7 cellular contexts compared by ENCODE assay signal in genomic region chr9:63823375-63824201, GRCh38.
A peak's percentile ranks its signal among the peaks of the same experiment; 100 is the strongest.
DNase-seq lines count a peak whose midpoint lies in the region; ATAC-seq, FAIRE-seq and TF ChIP-seq lines count a peak whose summit lies in the region.
"Not testable (repeated sequence)": the region's sequence is repeated elsewhere in the genome, so short reads cannot be mapped to it uniquely, and the experiment has no call there.

No MANE protein-coding gene starts in this region.

- H3K27me3 Mint-ChIP-seq in glutamatergic neuron (ENCODE audit: unreplicated experiment) = peaks cover 10% of the 10 kb centered on the region

- not testable (repeated sequence) for H2BK5ac ChIP-seq in trophoblast cell (ENCODE audit: low read depth, low read length, poor library complexity)

- H3K79me1 ChIP-seq in trophoblast cell (ENCODE audit: low read length) = not testable (repeated sequence)

- not testable (repeated sequence) for H4K91ac ChIP-seq in trophoblast cell (ENCODE audit: low read depth, low read length)

- WGBS in trophoblast cell (ENCODE audit: extremely low coverage, insufficient coverage, insufficient read length) = 100% methylated on average over 2 of the region's 8 CpGs

- DNase-seq in GM03348 (ENCODE audit: low spot score) (peak; percentile 16), bronchial epithelial cell (ENCODE audit: low read depth) (peak; percentile 28)
- not testable (repeated sequence) for DNase-seq in glutamatergic neuron, left lung, trophoblast cell

- H2AK5ac ChIP-seq in trophoblast cell (ENCODE audit: low read length) = not testable (repeated sequence)

- not testable (repeated sequence) for TF ChIP-seq CTCF in bronchial epithelial cell (IDR thresholded peaks at IDR 0.05; ENCODE audit: insufficient read depth, low read length, severe bottlenecking); glutamatergic neuron (IDR thresholded peaks at IDR 0.05; ENCODE audit: partially characterized antibody, unreplicated experiment); left lung (IDR thresholded peaks at IDR 0.05)

- FAIRE-seq in bronchial epithelial cell (lab: Jason Lieb, UNC) = peak; percentile 52

- H3K79me2 ChIP-seq in trophoblast cell (ENCODE audit: control insufficient read depth, insufficient read depth, low read length, poor library complexity) = not testable (repeated sequence)

- H3K36me3 ChIP-seq in bronchial epithelial cell (ENCODE audit: control insufficient read depth, insufficient read depth, low read length); left lung; trophoblast cell (ENCODE audit: control insufficient read depth in 1 of 2, insufficient read depth in 2 of 2, low read length in 2 of 2): not testable (repeated sequence)

- not testable (repeated sequence) for H2AFZ ChIP-seq in trophoblast cell (ENCODE audit: insufficient read depth, low read length, poor library complexity)

- H3K14ac ChIP-seq in trophoblast cell (ENCODE audit: low read length) = not testable (repeated sequence)

- H2BK12ac ChIP-seq in trophoblast cell (ENCODE audit: low read length) = not testable (repeated sequence)

- H3K4me1 Mint-ChIP-seq in glutamatergic neuron (ENCODE audit: low read depth, unreplicated experiment) = not testable (repeated sequence)

- not testable (repeated sequence) for H3K9me3 ChIP-seq in left lung
- H3K9me3 ChIP-seq in trophoblast cell (ENCODE audit: insufficient read depth, low read depth, low read length) = peaks cover 11% of the 10 kb centered on the region

- intact Hi-C loops in left lung (cut with DNase I) = not testable (repeated sequence)

- H3K27ac ChIP-seq in left lung; trophoblast cell (ENCODE audit: low read depth, low read length): not testable (repeated sequence)

- H3K4me3 ChIP-seq in bronchial epithelial cell (ENCODE audit: low read depth, low read length); left lung: not testable (repeated sequence)
- peak overlapping the region; percentile 62 for H3K4me3 ChIP-seq in trophoblast cell (ENCODE audit: low read depth, low read length)

- H3K4me2 ChIP-seq in trophoblast cell (ENCODE audit: low read length) = not testable (repeated sequence)

- not testable (repeated sequence) for H2BK120ac ChIP-seq in trophoblast cell (ENCODE audit: insufficient read depth, low read length, poor library complexity)

- peaks cover 16% of the 10 kb centered on the region for H3K9me3 Mint-ChIP-seq in glutamatergic neuron (ENCODE audit: unreplicated experiment)

- peak overlapping the region; percentile 7 for H3K9ac ChIP-seq in trophoblast cell (ENCODE audit: low read length)

- not testable (repeated sequence) for H4K8ac ChIP-seq in trophoblast cell (ENCODE audit: low read depth, low read length)

- H3K4ac ChIP-seq in trophoblast cell (ENCODE audit: low read depth, low read length) = not testable (repeated sequence)

- ATAC-seq in HG02798 (IDR thresholded peaks at IDR 0.05; ENCODE audit: poor library complexity, unreplicated experiment) = peak; percentile 36
- peak; percentile 62 for ATAC-seq in SK-N-SH treated with all-trans-retinoic acid at 6 μM for 48 hours
- peak; percentile 83 for ATAC-seq in left lung

- H3K18ac ChIP-seq in trophoblast cell (ENCODE audit: low read length) = not testable (repeated sequence)

- H4K12ac ChIP-seq in trophoblast cell (ENCODE audit: low read depth, low read length) = not testable (repeated sequence)

- H3K27me3 ChIP-seq in bronchial epithelial cell (ENCODE audit: control insufficient read depth, insufficient read depth, low read length); left lung; trophoblast cell (ENCODE audit: insufficient read depth, low read length): not testable (repeated sequence)

- H3K4me1 ChIP-seq in left lung; trophoblast cell (ENCODE audit: control insufficient read depth in 1 of 2, insufficient read depth in 2 of 2, low read length in 2 of 2): not testable (repeated sequence)

- H3K4me3 Mint-ChIP-seq in glutamatergic neuron (ENCODE audit: unreplicated experiment) = peak overlapping the region; percentile 2

- H3K23ac ChIP-seq in trophoblast cell (ENCODE audit: low read length) = peak overlapping the region; percentile 0

- peak overlapping the region; percentile 26 for H3K27ac Mint-ChIP-seq in glutamatergic neuron (ENCODE audit: unreplicated experiment)

- H3K36me3 Mint-ChIP-seq in glutamatergic neuron (ENCODE audit: unreplicated experiment) = not testable (repeated sequence)
